Comparison of ENCODE assay signal across 1 cellular context in the genomic region with DNA sequence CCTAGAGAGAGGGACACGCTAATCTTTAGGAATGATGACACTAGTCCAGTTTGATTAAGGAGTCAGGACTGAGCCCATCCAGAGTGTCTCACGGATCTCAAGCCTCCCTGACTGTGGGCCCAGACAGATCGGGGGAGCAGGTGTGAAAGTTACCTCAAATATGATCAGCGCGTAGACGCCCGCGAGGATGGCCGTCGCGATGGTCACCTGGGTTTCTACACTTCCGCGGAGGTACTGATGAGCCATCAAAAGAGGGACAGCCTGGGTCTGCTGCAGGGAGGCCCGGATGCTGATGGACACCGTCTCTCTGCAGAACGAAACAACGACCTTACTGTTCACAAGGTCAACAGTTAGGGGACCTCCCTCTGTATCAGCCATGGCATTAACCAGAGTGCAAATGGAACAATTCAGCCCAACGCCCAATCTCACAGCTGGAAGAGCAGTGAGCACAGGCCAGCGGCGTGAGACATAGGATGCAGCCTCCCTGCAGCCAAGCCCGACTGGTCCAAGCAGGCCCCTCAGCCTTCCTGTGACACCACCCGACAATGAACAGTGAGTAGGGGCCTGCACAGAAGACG.
TF ChIP-seq lines count a peak whose summit lies in the region.

No MANE protein-coding gene starts in this region.

TF ChIP-seq in H1, 55 proteins besides CTCF, POLR2A, EP300 and RAD21:
- TF ChIP-seq ATF2 (IDR thresholded peaks at IDR 0.05; ENCODE audit: low read length), result no peak
